In genomic region chr4:121514443-121514842, GRCh38 we compare ENCODE assay signal across 23 cellular contexts.
DNase-seq lines count a peak whose midpoint lies in the region; ATAC-seq and TF ChIP-seq lines count a peak whose summit lies in the region.
"Had no signal": no experiment of that assay in that cellular context is flagged by ENCODE, and none has a peak within 500 bp of the region (broad histone marks: within the 10 kb centered on the region; RNA-seq: fewer than 3 reads in every experiment).

No MANE protein-coding gene starts in this region.

- H3K9ac ChIP-seq in PC-3 (ENCODE audit: low read length): no peak overlapping the region
- no peak overlapping the region for H3K9ac ChIP-seq in trophoblast cell (ENCODE audit: low read length)

- no peak overlapping the region for H4K8ac ChIP-seq in trophoblast cell (ENCODE audit: low read depth, low read length)

- TF ChIP-seq POLR2A in testis (IDR thresholded peaks at IDR 0.05): no peak

- H3K4me1 ChIP-seq in PC-3 (ENCODE audit: insufficient read depth, low read length): no peaks in the 10 kb centered on the region
- no peaks in the 10 kb centered on the region for H3K4me1 ChIP-seq in testis
- H3K4me1 ChIP-seq in trophoblast cell (ENCODE audit: control insufficient read depth in 1 of 2, insufficient read depth in 2 of 2, low read length in 2 of 2): no peaks in the 10 kb centered on the region
- H3K4me1 ChIP-seq: Peyer's patch, psoas muscle, thyroid gland had no signal

- CTCF ChIA-PET in PC-3 (lab: Charles Lee): no interaction called here

- H3K79me2 ChIP-seq in PC-3 (ENCODE audit: low read length) (no peaks in the 10 kb centered on the region), trophoblast cell (ENCODE audit: control insufficient read depth, insufficient read depth, low read length, poor library complexity) (no peaks in the 10 kb centered on the region)

- H3K23ac ChIP-seq in trophoblast cell (ENCODE audit: low read length): no peak overlapping the region

- no peak overlapping the region for H2AK5ac ChIP-seq in trophoblast cell (ENCODE audit: low read length)

- no peaks in the 10 kb centered on the region for H3K79me1 ChIP-seq in trophoblast cell (ENCODE audit: low read length)

- POLR2A ChIA-PET in PC-3 (lab: Charles Lee; ENCODE audit: unreplicated experiment): no interaction called here

- H3K9me2 ChIP-seq in PC-3 (replicated peaks; ENCODE audit: low read length): no peaks in the 10 kb centered on the region

- H3F3A ChIP-seq in PC-3 (ENCODE audit: low read length, unreplicated experiment): no peaks in the 10 kb centered on the region

- intact Hi-C loops in PC-3 (cut with micrococcal nuclease) (no loop called here), testis (cut with DNase I; ENCODE audit: low total_unique reads) (no loop called here)

- no peak overlapping the region for H2BK12ac ChIP-seq in trophoblast cell (ENCODE audit: low read length)

- no peaks in the 10 kb centered on the region for H4K20me1 ChIP-seq in PC-3 (ENCODE audit: low read length)

- H3K18ac ChIP-seq in trophoblast cell (ENCODE audit: low read length): no peak overlapping the region

- 57 to 59% methylated on average over 10 of the region's 10 CpGs for WGBS in testis, 2 donors
- no CpG with 5 or more reads among the region's 10 CpGs for WGBS in trophoblast cell (ENCODE audit: extremely low coverage, insufficient coverage, insufficient read length)

- no peak overlapping the region for H2BK120ac ChIP-seq in trophoblast cell (ENCODE audit: insufficient read depth, low read length, poor library complexity)

- H3K27me3 ChIP-seq in PC-3 (ENCODE audit: low read length) (no peaks in the 10 kb centered on the region), testis (no peaks in the 10 kb centered on the region), trophoblast cell (ENCODE audit: insufficient read depth, low read length) (no peaks in the 10 kb centered on the region)
- H3K27me3 ChIP-seq: Peyer's patch, thyroid gland had no signal

- no peak overlapping the region for H4K91ac ChIP-seq in trophoblast cell (ENCODE audit: low read depth, low read length)

- H2AFZ ChIP-seq in PC-3 (ENCODE audit: low read length): no peak overlapping the region
- H2AFZ ChIP-seq in trophoblast cell (ENCODE audit: insufficient read depth, low read length, poor library complexity): no peak overlapping the region

- DNase-seq in PC-3 (no peak), epithelial cell of proximal tubule (ENCODE audit: low read depth) (no peak), testis (peak; percentile 18), NCI-H69 (lab: John Stamatoyannopoulos, UW) (no peak), trophoblast cell (no peak)
- DNase-seq: activated CD8-positive, alpha-beta T cell treated with anti-CD3 and anti-CD28 coated beads, Interleukin-2, amount 10 ng/mL, durations not matched to agents 7 days and 5 days; activated naive CD4-positive, alpha-beta T cell treated with anti-CD3 and anti-CD28 coated beads, Interleukin-2, amount 10 ng/mL, durations not matched to agents 7 days and 5 days; activated T-cell treated with anti-CD3 and anti-CD28 coated beads, Interleukin-2, amount 50 U/mL, for 1 hour; anterior cingulate cortex; CD8-positive, alpha-beta T cell; DMS79; effector CD8-positive, alpha-beta T cell; NCI-H1092; NCI-H2029 treated with DMSO at 0.1 percent for 48 hours; Peyer's patch; psoas muscle; stimulated activated CD4-positive, alpha-beta T cell treated with anti-CD3 and anti-CD28 coated beads, Interleukin-1b, Interleukin-23, amount 100 ng/mL, for 48 hours; stimulated activated naive B cell treated with anti-CD40 and anti-IgM and Interleukin-4, amounts not matched to agents 10 μg/mL and 1 μg/mL and 100 μg/mL, for 72 hours; thyroid gland had no signal

- no peak overlapping the region for H3K4me3 ChIP-seq in PC-3 (ENCODE audit: low read length)
- no peak overlapping the region for H3K4me3 ChIP-seq in epithelial cell of proximal tubule (ENCODE audit: low read depth, low read length)
- H3K4me3 ChIP-seq in testis: no peak overlapping the region
- no peak overlapping the region for H3K4me3 ChIP-seq in trophoblast cell (ENCODE audit: low read depth, low read length)
- H3K4me3 ChIP-seq: Peyer's patch, psoas muscle, thyroid gland had no signal

- H3K36me3 ChIP-seq in PC-3 (ENCODE audit: low read depth, low read length): no peaks in the 10 kb centered on the region
- H3K36me3 ChIP-seq in testis (ENCODE audit: low read depth, missing control alignments): no peaks in the 10 kb centered on the region
- H3K36me3 ChIP-seq in trophoblast cell (ENCODE audit: control insufficient read depth in 1 of 2, insufficient read depth in 2 of 2, low read length in 2 of 2): no peaks in the 10 kb centered on the region
- H3K36me3 ChIP-seq: Peyer's patch, thyroid gland had no signal

- H3K4me2 ChIP-seq in PC-3 (ENCODE audit: low read length) (no peak overlapping the region), trophoblast cell (ENCODE audit: low read length) (no peak overlapping the region)

- H3K27ac ChIP-seq in PC-3 (ENCODE audit: low read length) (no peak overlapping the region), testis (no peak overlapping the region), trophoblast cell (ENCODE audit: low read depth, low read length) (no peak overlapping the region)
- H3K27ac ChIP-seq: Peyer's patch, psoas muscle, thyroid gland had no signal

- no peak overlapping the region for H2BK5ac ChIP-seq in trophoblast cell (ENCODE audit: low read depth, low read length, poor library complexity)

- ATAC-seq in PC-3 (no peak), HG02938 (IDR thresholded peaks at IDR 0.05; ENCODE audit: unreplicated experiment) (no peak)
- ATAC-seq: activated CD8-positive, alpha-beta T cell treated with anti-CD3 and anti-CD28 coated beads, Interleukin-2, amount 10 ng/mL, durations not matched to agents 7 days and 5 days; CD8-positive, alpha-beta T cell; left lobe of liver; natural killer cell treated with Interleukin-12 subunit alpha and Interleukin-12 subunit beta and Interleukin-15 and Interleukin-18, amount 100 ng/mL, for 72 hours; psoas muscle; stimulated activated naive B cell treated with anti-CD40 and anti-IgM and Interleukin-4, amounts not matched to agents 10 μg/mL and 1 μg/mL and 100 μg/mL, for 72 hours had no signal

- H3K9me3 ChIP-seq in PC-3 (ENCODE audit: low read length): no peaks in the 10 kb centered on the region
- no peaks in the 10 kb centered on the region for H3K9me3 ChIP-seq in testis
- H3K9me3 ChIP-seq in trophoblast cell (ENCODE audit: insufficient read depth, low read depth, low read length): no peaks in the 10 kb centered on the region
- H3K9me3 ChIP-seq: Peyer's patch, psoas muscle, thyroid gland had no signal

- peak; percentile 34 for TF ChIP-seq CTCF in GM12873 (IDR thresholded peaks at IDR 0.05; ENCODE audit: insufficient read depth, low read depth, low read length, missing control alignments)
- TF ChIP-seq CTCF in PC-3 (conservative IDR thresholded peaks at IDR 0.05; ENCODE audit: low read depth, low read length): peak; percentile 14; the same call in 1 of the 2 replicates
- peak; percentile 22 for TF ChIP-seq CTCF in epithelial cell of proximal tubule (conservative IDR thresholded peaks at IDR 0.05; ENCODE audit: low read depth, low read length)
- TF ChIP-seq CTCF in testis (IDR thresholded peaks at IDR 0.05): no peak

- no peak overlapping the region for H4K12ac ChIP-seq in trophoblast cell (ENCODE audit: low read depth, low read length)

- H3K14ac ChIP-seq in trophoblast cell (ENCODE audit: low read length): no peak overlapping the region

- no TSS peak for BruUV-seq in PC-3 (replicated peaks; lab: Mats Ljungman, UMichigan)

- no peak overlapping the region for H3K4ac ChIP-seq in trophoblast cell (ENCODE audit: low read depth, low read length)

Comparison
In these comparisons a context has a peak if more than half of its experiments do, and no peak if none do; other contexts are left out.
1. CTCF ChIP-seq: peak in GM12873 (single experiment), PC-3 (single experiment) and epithelial cell of proximal tubule (single experiment); none in testis (0 of 3).